In the genomic region with DNA sequence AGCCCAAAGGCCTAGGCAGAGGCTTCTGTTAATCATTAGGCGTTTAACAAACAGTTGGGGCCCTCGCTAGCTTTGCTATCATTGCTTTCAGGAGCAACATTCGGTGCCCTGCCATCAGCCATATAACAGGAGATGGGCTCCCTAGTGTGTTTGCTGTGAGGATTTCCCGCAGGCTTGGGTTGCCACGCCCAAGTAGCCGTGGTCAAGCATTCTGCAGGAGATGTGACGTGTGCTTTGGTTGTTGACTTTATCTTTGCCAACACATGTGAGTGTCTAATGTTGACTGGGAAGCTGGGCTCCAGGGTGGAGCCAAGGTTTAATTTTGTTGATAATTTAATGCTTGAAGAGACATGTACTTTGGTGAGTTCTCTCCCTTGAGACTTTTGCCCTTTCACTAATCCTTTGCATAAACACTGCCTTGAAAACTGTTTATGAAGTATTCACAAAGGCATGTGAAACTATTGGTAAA, we compare ENCODE assay signal across 1 cellular context.
TF ChIP-seq lines count a peak whose summit lies in the region.

No MANE protein-coding gene starts in this region.

TF ChIP-seq in IMR-90, 13 proteins besides CTCF, POLR2A, EP300 and RAD21 (continued from another document):
- TF ChIP-seq BHLHE40 (IDR thresholded peaks at IDR 0.05; ENCODE audit: low read depth, low read length): no peak
- TF ChIP-seq SMC3 (IDR thresholded peaks at IDR 0.05; ENCODE audit: low read depth, low read length): no peak
- no peak for TF ChIP-seq NFE2L2 (IDR thresholded peaks at IDR 0.05; ENCODE audit: low read depth, low read length)
